Comparison of ENCODE assay signal across 20 cellular contexts in genomic region chr5:179242676-179243075, GRCh38.
A peak's percentile ranks its signal among the peaks of the same experiment; 100 is the strongest.
DNase-seq lines count a peak whose midpoint lies in the region; ATAC-seq and TF ChIP-seq lines count a peak whose summit lies in the region.
"Had no signal": no experiment of that assay in that cellular context is flagged by ENCODE, and none has a peak within 500 bp of the region (broad histone marks: within the 10 kb centered on the region; RNA-seq: fewer than 3 reads in every experiment).

No MANE protein-coding gene starts in this region.

- no peak overlapping the region for H3K9ac ChIP-seq in BLaER1

- intact Hi-C loops in sigmoid colon (cut with DNase I) = no loop called here

- TF ChIP-seq EP300 in gastroesophageal sphincter (IDR thresholded peaks at IDR 0.05) (no peak), sigmoid colon (IDR thresholded peaks at IDR 0.05) (no peak)

- H3K9me3 ChIP-seq in BLaER1 (peaks cover 49% of the 10 kb centered on the region), gastroesophageal sphincter (peaks cover 0 to 9% (median 0%) of the 10 kb centered on the region in 3 donors), sigmoid colon (peaks cover 0 to 3% (median 0%) of the 10 kb centered on the region in 4 donors)

- no peak for TF ChIP-seq POLR2A in gastroesophageal sphincter (IDR thresholded peaks at IDR 0.05)
- TF ChIP-seq POLR2A in sigmoid colon (IDR thresholded peaks at IDR 0.05) = no peak

- 0 out of 2 replicates have a peak overlapping the region, but pooled peaks have one; percentile 1 for H3K4me2 ChIP-seq in BLaER1

- no peaks in the 10 kb centered on the region for H3K27me3 ChIP-seq in BLaER1
- no peaks in the 10 kb centered on the region for H3K27me3 ChIP-seq in H7 (ENCODE audit: control insufficient read depth, insufficient read depth, low read length)
- H3K27me3 ChIP-seq in gastroesophageal sphincter = no peaks in the 10 kb centered on the region
- H3K27me3 ChIP-seq in sigmoid colon = no peaks in the 10 kb centered on the region
- H3K27me3 ChIP-seq: SJSA1 had no signal

- H3K4me3 ChIP-seq in BLaER1 (no peak overlapping the region), H7 (ENCODE audit: insufficient read depth, low read depth, low read length) (no peak overlapping the region), gastroesophageal sphincter (no peak overlapping the region), sigmoid colon (no peak overlapping the region)
- H3K4me3 ChIP-seq: SJSA1 had no signal

- TF ChIP-seq CTCF in gastroesophageal sphincter (IDR thresholded peaks at IDR 0.05) = no peak
- no peak for TF ChIP-seq CTCF in sigmoid colon (IDR thresholded peaks at IDR 0.05)

- no peaks in the 10 kb centered on the region for H4K20me1 ChIP-seq in BLaER1

- 63 to 88% methylated on average over 1 to 2 of the region's 6 CpGs for WGBS in gastroesophageal sphincter (ENCODE audit: low coverage in 1 of 2), 2 donors
- WGBS in sigmoid colon, 2 donors = 71 to 82% methylated on average over 6 of the region's 6 CpGs

- H3K27ac ChIP-seq in BLaER1 = no peak overlapping the region
- H3K27ac ChIP-seq in gastroesophageal sphincter = peak overlapping the region in 1 of 4 donors; percentile 27
- H3K27ac ChIP-seq in sigmoid colon = peak overlapping the region in 2 of 4 donors; percentile 26 to 32
- H3K27ac ChIP-seq: SJSA1, VCaP had no signal

- peaks cover 34% of the 10 kb centered on the region for H3K4me1 ChIP-seq in BLaER1
- peaks cover 0 to 22% (median 6%) of the 10 kb centered on the region in 3 donors for H3K4me1 ChIP-seq in gastroesophageal sphincter
- H3K4me1 ChIP-seq in sigmoid colon = no peaks in the 10 kb centered on the region
- H3K4me1 ChIP-seq: SJSA1 had no signal

- ATAC-seq in gastroesophageal sphincter (peak; percentile 32), GM21447 (IDR thresholded peaks at IDR 0.05; ENCODE audit: unreplicated experiment) (no peak)
- ATAC-seq: Panc1; stimulated activated effector memory CD8-positive, alpha-beta T cell treated with anti-CD3 and anti-CD28 coated beads, Interleukin-12 subunit alpha, Interleukin-12 subunit beta, amount 100 ng/mL, for 72 hours; T-helper 17 cell had no signal

- peak; percentile 48 for DNase-seq in H7
- peak; percentile 29 for DNase-seq in sigmoid colon
- no peak for DNase-seq in T-helper 9 cell
- no peak for DNase-seq in A172 (ENCODE audit: low spot score)
- DNase-seq: activated CD4-positive, alpha-beta T cell treated with anti-CD3 and anti-CD28 coated beads, Interleukin-2, amount 50 U/mL, for 4 hours; activated naive CD4-positive, alpha-beta T cell treated with anti-CD3 and anti-CD28 coated beads for 36 hours; activated T-cell treated with anti-CD3 and anti-CD28 coated beads for 4 hours; DND-41; Kasumi-1; NCI-H1092 treated with DMSO at 0.1 percent for 48 hours; NCI-H2029 treated with DMSO at 0.1 percent for 48 hours; retina; T-helper 17 cell had no signal

- H3K36me3 ChIP-seq in BLaER1 (no peaks in the 10 kb centered on the region), H7 (replicated peaks; ENCODE audit: control insufficient read depth, insufficient read depth, low read length) (no peaks in the 10 kb centered on the region), gastroesophageal sphincter (no peaks in the 10 kb centered on the region), sigmoid colon (no peaks in the 10 kb centered on the region)
- H3K36me3 ChIP-seq: SJSA1 had no signal

Comparison
In these comparisons a context has a peak if more than half of its experiments do, and no peak if none do; other contexts are left out.
1. DNase-seq: peak in H7 (single experiment) and sigmoid colon (single experiment); none in T-helper 9 cell (single experiment) and A172 (single experiment).